8 cellular contexts compared by ENCODE assay signal in genomic region chr4:142840516-142841123, GRCh38. TPM values are rescaled to one million over a fixed set of nuclear protein-coding genes. Genes with fewer than 3 reads are reported as not detected.
DNase-seq lines count a peak whose midpoint lies in the region; ATAC-seq and TF ChIP-seq lines count a peak whose summit lies in the region.

No MANE protein-coding gene starts in this region.

- TF ChIP-seq CTCF in BE2C (IDR thresholded peaks at IDR 0.05; ENCODE audit: low read depth, low read length) (peak; percentile 68), SU-DHL-6 (IDR thresholded peaks at IDR 0.05; ENCODE audit: insufficient read depth, low read length, poor library complexity, severe bottlenecking) (peak; percentile 18), uterus (IDR thresholded peaks at IDR 0.05) (peak; percentile 50 to 63 (median 54))

- H3K4me3 ChIP-seq in BE2C (ENCODE audit: low read depth, low read length) (no peak overlapping the region), SU-DHL-6 (ENCODE audit: insufficient read depth, low read length, poor library complexity, severe bottlenecking) (no peak overlapping the region), uterus (no peak overlapping the region), MG63 (no peak overlapping the region)

- H3K27me3 ChIP-seq in BE2C (peaks cover 7% of the 10 kb centered on the region), SU-DHL-6 (ENCODE audit: low read length) (no peaks in the 10 kb centered on the region), uterus (no peaks in the 10 kb centered on the region), MG63 (no peaks in the 10 kb centered on the region)

- H3K9me3 ChIP-seq in BE2C (no peaks in the 10 kb centered on the region), SU-DHL-6 (ENCODE audit: insufficient read depth, low read length) (no peaks in the 10 kb centered on the region), uterus (no peaks in the 10 kb centered on the region), MG63 (no peaks in the 10 kb centered on the region)

- H3K27ac ChIP-seq in SU-DHL-6 (ENCODE audit: low read depth, low read length) (no peak overlapping the region), uterus (no peak overlapping the region)

- no peaks in the 10 kb centered on the region for H3K9me2 ChIP-seq in SU-DHL-6 (replicated peaks; ENCODE audit: insufficient read depth, low read length)

- no peaks in the 10 kb centered on the region for H3K79me2 ChIP-seq in SU-DHL-6 (ENCODE audit: insufficient read depth, low read length)

- H3K4me1 ChIP-seq in BE2C, result no peaks in the 10 kb centered on the region
- H3K4me1 ChIP-seq in uterus, result no peaks in the 10 kb centered on the region

- H3K36me3 ChIP-seq in BE2C (no peaks in the 10 kb centered on the region), SU-DHL-6 (ENCODE audit: low read length) (no peaks in the 10 kb centered on the region), uterus (no peaks in the 10 kb centered on the region), MG63 (no peaks in the 10 kb centered on the region)

- H3K9ac ChIP-seq in SU-DHL-6 (ENCODE audit: low read length), result no peak overlapping the region

- TF ChIP-seq POLR2A in uterus (IDR thresholded peaks at IDR 0.05), result no peak

- no peak overlapping the region for H2AFZ ChIP-seq in SU-DHL-6 (ENCODE audit: low read depth, low read length, severe bottlenecking)

- intact Hi-C loops in uterus (cut with DNase I; ENCODE audit: low total_unique reads) (no loop called here), sciatic nerve (cut with DNase I) (no loop called here)

- DNase-seq in BE2C (no peak), globus pallidus (ENCODE audit: low spot score) (peak; percentile 11), uterus (no peak), MG63 (no peak), sciatic nerve (ENCODE audit: low spot score) (no peak)
- no peak for DNase-seq in stimulated activated CD4-positive, alpha-beta T cell treated with anti-CD3 and anti-CD28 coated beads, Interleukin-1b, Interleukin-23, amount 100 ng/mL, for 48 hours

- ATAC-seq in HG02885 (IDR thresholded peaks at IDR 0.05; ENCODE audit: poor library complexity, unreplicated experiment) (peak; percentile 61), sciatic nerve (no peak)

- no peaks in the 10 kb centered on the region for H4K20me1 ChIP-seq in SU-DHL-6 (ENCODE audit: low read depth, low read length)

- H3K4me2 ChIP-seq in SU-DHL-6 (ENCODE audit: low read depth, low read length, poor library complexity, severe bottlenecking), result no peak overlapping the region

- no peaks in the 10 kb centered on the region for H3F3A ChIP-seq in SU-DHL-6 (ENCODE audit: insufficient read depth)

RNA-seq across cellular contexts. Expression of gene INPP4B, which starts 5.5 kb away (rescaled TPM):
- polyA plus RNA-seq in BE2C (2012; ENCODE audit: insufficient read depth, insufficient read length, low read depth), result 0.97 TPM
- total RNA-seq in uterus (10 to 100 TPM; 29.4 to 51.5 (median 35.3) TPM), sciatic nerve (21.5 TPM)
- 4.0 and 8.8 TPM in 2 replicates for total RNA-seq in MG63 (2014; rRNA removed; shearing (Covaris generic); ENCODE audit: low replicate concordance)

Comparison
In these comparisons a context has a peak if more than half of its experiments do, and no peak if none do; other contexts are left out.
1. CTCF ChIP-seq: peak in every context shown above with its lines; median percentile 68 in BE2C; 54 in uterus; 18 in SU-DHL-6.